26 cellular contexts compared by ENCODE assay signal in genomic region chr6:90669420-90669819, GRCh38.
"Had no signal": no experiment of that assay in that cellular context is flagged by ENCODE, and none has a peak within 500 bp of the region (broad histone marks: within the 10 kb centered on the region; RNA-seq: fewer than 3 reads in every experiment).

No MANE protein-coding gene starts in this region.

- H3K36me3 ChIP-seq: esophagus squamous epithelium, prostate gland, sigmoid colon, stomach, thyroid gland, vagina had no signal

- H3K36me3 Mint-ChIP-seq: naive thymus-derived CD4-positive, alpha-beta T cell; stimulated activated effector memory CD8-positive, alpha-beta T cell treated with anti-CD3 and anti-CD28 coated beads, Interleukin-12 subunit alpha, Interleukin-12 subunit beta, amount 100 ng/mL, for 72 hours had no signal

- H3K9me3 Mint-ChIP-seq: effector memory CD8-positive, alpha-beta T cell; nephron; stimulated activated effector memory CD8-positive, alpha-beta T cell treated with anti-CD3 and anti-CD28 coated beads, Interleukin-12 subunit alpha, Interleukin-12 subunit beta, amount 100 ng/mL, for 72 hours had no signal

- H3K4me3 Mint-ChIP-seq: effector memory CD8-positive, alpha-beta T cell; naive thymus-derived CD4-positive, alpha-beta T cell; nephron; stimulated activated effector memory CD8-positive, alpha-beta T cell treated with anti-CD3 and anti-CD28 coated beads, Interleukin-12 subunit alpha, Interleukin-12 subunit beta, amount 100 ng/mL, for 72 hours had no signal

- H3K27me3 ChIP-seq: esophagus squamous epithelium, sigmoid colon, stomach, thyroid gland, vagina had no signal

- ATAC-seq: effector memory CD8-positive, alpha-beta T cell; left lobe of liver; naive thymus-derived CD4-positive, alpha-beta T cell; right cardiac atrium; stimulated activated effector memory CD8-positive, alpha-beta T cell treated with anti-CD3 and anti-CD28 coated beads, Interleukin-12 subunit alpha, Interleukin-12 subunit beta, amount 100 ng/mL, for 72 hours had no signal

- DNase-seq: cortex of kidney; effector memory CD8-positive, alpha-beta T cell; erythroblast; esophagus squamous epithelium; foreskin melanocyte; glutamatergic neuron; hypothalamus; kidney; mesenchymal stem cell; midbrain; naive thymus-derived CD4-positive, alpha-beta T cell; nucleus accumbens; right cardiac atrium; sigmoid colon; stimulated activated CD4-positive, alpha-beta T cell treated with anti-CD3 and anti-CD28 coated beads, Interleukin-2, amount 100 ng/mL, for 24 hours; stimulated activated CD4-positive, alpha-beta T cell treated with anti-CD3 and anti-CD28 coated beads, Interleukin-4, amount 100 ng/mL, for 24 hours; stimulated activated naive CD4-positive, alpha-beta T cell treated with Interleukin-2 at 50 U/mL for 16 hours; stomach; thyroid gland; trophoblast cell had no signal

- H3K27ac Mint-ChIP-seq: effector memory CD8-positive, alpha-beta T cell; naive thymus-derived CD4-positive, alpha-beta T cell; nephron; stimulated activated effector memory CD8-positive, alpha-beta T cell treated with anti-CD3 and anti-CD28 coated beads, Interleukin-12 subunit alpha, Interleukin-12 subunit beta, amount 100 ng/mL, for 72 hours had no signal

- H3K4me3 ChIP-seq: esophagus squamous epithelium, prostate gland, sigmoid colon, stomach, thyroid gland, vagina had no signal

- H3K4me1 ChIP-seq: esophagus squamous epithelium, prostate gland, sigmoid colon, stomach, thyroid gland, vagina had no signal

- H3K4me1 Mint-ChIP-seq: naive thymus-derived CD4-positive, alpha-beta T cell; nephron; stimulated activated effector memory CD8-positive, alpha-beta T cell treated with anti-CD3 and anti-CD28 coated beads, Interleukin-12 subunit alpha, Interleukin-12 subunit beta, amount 100 ng/mL, for 72 hours had no signal

- H3K9me3 ChIP-seq: esophagus squamous epithelium, prostate gland, sigmoid colon, stomach, thyroid gland, vagina had no signal

- H3K27ac ChIP-seq: esophagus squamous epithelium, prostate gland, sigmoid colon, stomach, thyroid gland, vagina had no signal

- FAIRE-seq: endometrium, kidney had no signal
